In genomic region chr1:152878042-152878441, GRCh38 we compare ENCODE assay signal across 12 cellular contexts. TPM values are rescaled to one million over a fixed set of nuclear protein-coding genes. Genes with fewer than 3 reads are reported as not detected.
A peak's percentile ranks its signal among the peaks of the same experiment; 100 is the strongest.
DNase-seq lines count a peak whose midpoint lies in the region; ATAC-seq, FAIRE-seq and TF ChIP-seq lines count a peak whose summit lies in the region.
"Had no signal": no experiment of that assay in that cellular context is flagged by ENCODE, and none has a peak within 500 bp of the region (broad histone marks: within the 10 kb centered on the region; RNA-seq: fewer than 3 reads in every experiment).

SMCP (plus strand) TSS chr1:152878322; CDS start chr1:152884423, 6,101 bp downstream.

- H3K9me3 Mint-ChIP-seq in activated CD4-positive, alpha-beta T cell treated with anti-CD3 and anti-CD28 coated beads for 36 hours (ENCODE audit: low read depth) = no peaks in the 10 kb centered on the region
- H3K9me3 Mint-ChIP-seq: brain had no signal

- H2AFZ ChIP-seq in GM12878 (ENCODE audit: control insufficient read depth, low read depth, low read length) = no peak within 1 kb of the TSS

- no peaks in the 10 kb centered on the region for H4K20me1 ChIP-seq in GM12878 (ENCODE audit: control insufficient read depth, insufficient read depth)

- H3K4me3 ChIP-seq in GM12878 = no peak within 1 kb of the TSS
- H3K4me3 ChIP-seq: psoas muscle had no signal

- no peak within 1 kb of the TSS for H3K4me3 Mint-ChIP-seq in activated CD4-positive, alpha-beta T cell treated with anti-CD3 and anti-CD28 coated beads for 36 hours
- H3K4me3 Mint-ChIP-seq: brain had no signal

- CTCF ChIA-PET in activated CD4-positive, alpha-beta T cell treated with anti-CD3 and anti-CD28 coated beads for 36 hours (lab: Charles Lee) = interaction anchor here (0.7 to 1.4 kb wide), 4 partner anchors 9 to 376 kb away, joined by 3 to 6 read pairs (median 4); no protein-coding TSS in a partner anchor
- CTCF ChIA-PET in GM12878 (lab: Yijun Ruan, JAX) = interaction anchor here (0.9 to 4.3 kb wide), 20 partner anchors 8 to 410 kb away, joined by 3 to 38 read pairs (median 6); partner anchors contain the start of gene IVL

- H3K79me2 ChIP-seq in GM12878 (ENCODE audit: control insufficient read depth, insufficient read depth, low read length) = no peaks in the 10 kb centered on the region

- in situ Hi-C loops in GM12878 (cut with MboI) = loop anchor here (10.0 kb wide), 1 partner anchor 317 kb away; no protein-coding TSS in a partner anchor

- H3K9me3 ChIP-seq in GM12878 (replicated peaks; ENCODE audit: control insufficient read depth, insufficient read depth, low read length) = no peaks in the 10 kb centered on the region
- H3K9me3 ChIP-seq: psoas muscle had no signal

- POLR2A ChIA-PET in activated CD4-positive, alpha-beta T cell treated with anti-CD3 and anti-CD28 coated beads for 36 hours (lab: Charles Lee) = no interaction called here
- POLR2A ChIA-PET in GM12878 (lab: Charles Lee) = no interaction called here

- TF ChIP-seq RAD21 in Ishikawa (IDR thresholded peaks at IDR 0.05; ENCODE audit: low read depth) (peak; percentile 32), GM12878 (IDR thresholded peaks at IDR 0.05; ENCODE audit: insufficient read depth, low read depth, low read length) (peak; percentile 44)

- H3K27ac ChIP-seq in GM12878 (ENCODE audit: control insufficient read depth, insufficient read depth) = no peak within 1 kb of the TSS
- H3K27ac ChIP-seq: psoas muscle had no signal

- SMC1A ChIA-PET in GM12878 (lab: Charles Lee; ENCODE audit: uncharacterized antibody, unreplicated experiment) = interaction anchor here (0.9 to 2.1 kb wide), 13 partner anchors 9 to 385 kb away, joined by 3 to 16 read pairs (median 4); partner anchors contain the start of gene IVL

- H3K4me1 Mint-ChIP-seq in activated CD4-positive, alpha-beta T cell treated with anti-CD3 and anti-CD28 coated beads for 36 hours = no peaks in the 10 kb centered on the region
- H3K4me1 Mint-ChIP-seq: brain had no signal

- peaks cover 20% of the 10 kb centered on the region for H3K4me1 ChIP-seq in GM12878 (ENCODE audit: control insufficient read depth, insufficient read depth, low read length)
- H3K4me1 ChIP-seq: psoas muscle had no signal

- 0% methylated on average over 1 of the region's 1 CpG for WGBS in GM12878 (ENCODE audit: insufficient coverage, insufficient replicate concordance, low lambda C conversion rate, missing lambda C conversion rate)

- no peak for FAIRE-seq in GM12878 (lab: Jason Lieb, UNC)

- no peak for ATAC-seq in activated CD4-positive, alpha-beta T cell treated with anti-CD3 and anti-CD28 coated beads for 36 hours
- ATAC-seq in GM12878 = no peak
- ATAC-seq in GM18868 (IDR thresholded peaks at IDR 0.05; ENCODE audit: unreplicated experiment) = no peak
- ATAC-seq: psoas muscle had no signal

- peaks cover 12% of the 10 kb centered on the region for H3K27me3 Mint-ChIP-seq in activated CD4-positive, alpha-beta T cell treated with anti-CD3 and anti-CD28 coated beads for 36 hours

- no peak for TF ChIP-seq POLR2A in GM12878 (IDR thresholded peaks at IDR 0.05; ENCODE audit: low read depth, low read length)

- no peaks in the 10 kb centered on the region for H3K36me3 ChIP-seq in GM12878 (ENCODE audit: control insufficient read depth in 2 of 2, insufficient read depth in 2 of 2, low read length in 1 of 2)

- intact Hi-C loops in activated CD4-positive, alpha-beta T cell treated with anti-CD3 and anti-CD28 coated beads for 36 hours (cut with DNase I, micrococcal nuclease) = loop anchor here (2.0 to 10.0 kb wide), 4 partner anchors 157 to 401 kb away; partner anchors contain the start of gene SPRR1B (in 1 of the 2)
- intact Hi-C loops in GM12878 (cut with micrococcal nuclease; ENCODE audit: unreplicated experiment) = loop anchor here (10.0 kb wide), 1 partner anchor 157 kb away; the partner anchor contains the start of gene SPRR1B

- RAD21 ChIA-PET in GM12878 (lab: Charles Lee; ENCODE audit: unreplicated experiment) = interaction anchor here (0.8 to 2.4 kb wide), 5 partner anchors 10 to 315 kb away, joined by 3 to 13 read pairs (median 12); no protein-coding TSS in a partner anchor

- no peak within 1 kb of the TSS for H3K4me2 ChIP-seq in GM12878 (ENCODE audit: control insufficient read depth, insufficient read depth)

- no peaks in the 10 kb centered on the region for H3K36me3 Mint-ChIP-seq in activated CD4-positive, alpha-beta T cell treated with anti-CD3 and anti-CD28 coated beads for 36 hours (ENCODE audit: low read depth)
- H3K36me3 Mint-ChIP-seq: brain had no signal

- no peak within 1 kb of the TSS for H3K27ac Mint-ChIP-seq in activated CD4-positive, alpha-beta T cell treated with anti-CD3 and anti-CD28 coated beads for 36 hours
- H3K27ac Mint-ChIP-seq: brain had no signal

- H3K9ac ChIP-seq in GM12878 (ENCODE audit: control insufficient read depth, insufficient read depth, low read length) = no peak within 1 kb of the TSS; the same call in 1 of the 2 replicates

- no TSS peak for BruUV-seq in GM12878 (replicated peaks; lab: Mats Ljungman, UMichigan)

- no peak for TF ChIP-seq EP300 in Ishikawa (IDR thresholded peaks at IDR 0.05; ENCODE audit: borderline replicate concordance)
- TF ChIP-seq EP300 in GM12878 (IDR thresholded peaks at IDR 0.05; ENCODE audit: borderline replicate concordance in 1 of 2, control insufficient read depth in 1 of 2, low read depth in 2 of 2, low read length in 2 of 2) = no peak

- H3K27me3 ChIP-seq in GM12878 (replicated peaks in 1 of 2; ENCODE audit: control insufficient read depth in 2 of 2, insufficient read depth in 2 of 2, low read length in 1 of 2) = no peaks in the 10 kb centered on the region

- peak; percentile 12 to 59 (median 14); a peak in 3 of 6 replicates for TF ChIP-seq CTCF in GM12878 (IDR thresholded peaks at IDR 0.05 in 2 of 3, conservative IDR thresholded peaks at IDR 0.05 in 1 of 3; ENCODE audit: control insufficient read depth in 2 of 3, extremely low read depth in 1 of 3, insufficient read depth in 1 of 3, low read depth in 3 of 3, low read length in 3 of 3)

- DNase-seq in activated CD4-positive, alpha-beta T cell treated with anti-CD3 and anti-CD28 coated beads for 36 hours = peak; percentile 73
- no peak for DNase-seq in activated CD4-positive, alpha-beta T cell treated with anti-CD3 and anti-CD28 coated beads, Interleukin-2, amount 50 U/mL, for 4 hours
- no peak for DNase-seq in GM12878 (ENCODE audit: low read depth, low spot score)
- DNase-seq in stimulated activated CD4-positive, alpha-beta T cell treated with anti-CD3 and anti-CD28 coated beads, Interleukin-12 subunit alpha, Interleukin-12 subunit beta, amount 100 ng/mL, for 48 hours (ENCODE audit: low read depth in 2 of 3, low spot score in 1 of 3) = peak in 2 of 3 donors; percentile 8 to 21
- DNase-seq in iPS-NIHi7 (ENCODE audit: extremely low spot score) = no peak
- DNase-seq in NCI-H2171 treated with DMSO at 0.1 percent for 48 hours (lab: John Stamatoyannopoulos, UW) = no peak
- DNase-seq: NCI-H1436, psoas muscle had no signal

TF ChIP-seq in Ishikawa, 13 proteins besides CTCF, POLR2A, EP300 and RAD21 (continues in another document):
- no peak for TF ChIP-seq TCF12 (IDR thresholded peaks at IDR 0.05; ENCODE audit: low read depth)

TF ChIP-seq in GM12878, 131 proteins besides CTCF, POLR2A, EP300 and RAD21 (continues in another document):
- TF ChIP-seq YY1 (IDR thresholded peaks at IDR 0.05; ENCODE audit: low read depth, low read length) (0 out of 2 replicates have a peak, but pooled peaks have one; percentile 14), SUZ12 (IDR thresholded peaks at IDR 0.05; ENCODE audit: unreplicated experiment) (no peak), EZH2 (IDR thresholded peaks at IDR 0.05; ENCODE audit: borderline replicate concordance, control insufficient read depth, low read depth, low read length) (no peak), NRF1 (conservative IDR thresholded peaks at IDR 0.05; ENCODE audit: low read depth, low read length) (no peak), MAX (IDR thresholded peaks at IDR 0.05; ENCODE audit: low read depth, low read length) (no peak), ETV6 (conservative IDR thresholded peaks at IDR 0.05 in 1 of 2, IDR thresholded peaks at IDR 0.05 in 1 of 2; ENCODE audit: borderline replicate concordance in 1 of 2, low read depth in 1 of 2) (no peak), MXI1 (IDR thresholded peaks at IDR 0.05; ENCODE audit: low read depth, low read length) (no peak)

RNA-seq across cellular contexts. Expression of gene SMCP, which starts in this region (rescaled TPM):
- total RNA-seq in activated CD4-positive, alpha-beta T cell treated with anti-CD3 and anti-CD28 coated beads for 36 hours = not detected
- not detected in 2 replicates for total RNA-seq in GM12878 (2013; cell fraction: nucleolus; rRNA removed)
- total RNA-seq in GM12878 (2014; rRNA removed) (not detected in 2 replicates), GM12878 (2014; rRNA removed; fragmentation: Illumina TruSeq; extraction: Trizol) (0.46 TPM in 1 of 2 replicates, not detected in the other), GM12878 (2021) (not detected in 2 replicates)
- not detected for polyA plus RNA-seq in GM12878 (2011; ENCODE audit: low read depth)
- polyA plus RNA-seq in GM12878 (2011; rRNA removed) (not detected in 2 replicates), GM12878 (2014; fragmentation: Illumina TruSeq; extraction: Trizol) (0.16 TPM in 1 of 2 replicates, not detected in the other), GM12878 (2014; fragmentation: Nextera tagmentation; extraction: Ambion mirVana) (under 1 TPM; 0.27 to 0.69 TPM), GM12878 (2014; rRNA removed) (0.11 TPM in 1 of 2 replicates, not detected in the other), GM12878 (2016; fragmentation: Nextera tagmentation; extraction: Ambion mirVana) (not detected)
- polyA plus RNA-seq in GM12878 (2011; cell fraction: cytosol; rRNA removed) = not detected in 2 replicates
- not detected in 2 replicates for polyA plus RNA-seq in GM12878 (2011; cell fraction: nucleus; rRNA removed)
- not detected in 2 replicates for polyA plus RNA-seq in GM12878 (2012)
- not detected in 2 replicates for polyA minus RNA-seq in GM12878 (2011; rRNA and poly(A)+ RNA removed)
- polyA minus RNA-seq in GM12878 (2011; cell fraction: cytosol; rRNA and poly(A)+ RNA removed) = not detected in 2 replicates
- polyA minus RNA-seq in GM12878 (2011; cell fraction: nucleus; rRNA and poly(A)+ RNA removed) = not detected in 2 replicates
- total RNA-seq: lung microvascular endothelial cell, psoas muscle had no signal
- polyA plus RNA-seq: psoas muscle had no signal

Comparison
In these comparisons a context has a peak if more than half of its experiments do, and no peak if none do; other contexts are left out.
1. Peak in DNase-seq in activated CD4-positive, alpha-beta T cell treated with anti-CD3 and anti-CD28 coated beads for 36 hours; RNA of the gene not detected or under 1 TPM.
2. DNase-seq: peak in stimulated activated CD4-positive, alpha-beta T cell treated with anti-CD3 and anti-CD28 coated beads, Interleukin-12 subunit alpha, Interleukin-12 subunit beta, amount 100 ng/mL, for 48 hours (2 of 3); none in activated CD4-positive, alpha-beta T cell treated with anti-CD3 and anti-CD28 coated beads, Interleukin-2, amount 50 U/mL, for 4 hours (0 of 2), GM12878 (single experiment), iPS-NIHi7 (single experiment) and NCI-H2171 treated with DMSO at 0.1 percent for 48 hours (single experiment).